23 cellular contexts compared by ENCODE assay signal in the genomic region with DNA sequence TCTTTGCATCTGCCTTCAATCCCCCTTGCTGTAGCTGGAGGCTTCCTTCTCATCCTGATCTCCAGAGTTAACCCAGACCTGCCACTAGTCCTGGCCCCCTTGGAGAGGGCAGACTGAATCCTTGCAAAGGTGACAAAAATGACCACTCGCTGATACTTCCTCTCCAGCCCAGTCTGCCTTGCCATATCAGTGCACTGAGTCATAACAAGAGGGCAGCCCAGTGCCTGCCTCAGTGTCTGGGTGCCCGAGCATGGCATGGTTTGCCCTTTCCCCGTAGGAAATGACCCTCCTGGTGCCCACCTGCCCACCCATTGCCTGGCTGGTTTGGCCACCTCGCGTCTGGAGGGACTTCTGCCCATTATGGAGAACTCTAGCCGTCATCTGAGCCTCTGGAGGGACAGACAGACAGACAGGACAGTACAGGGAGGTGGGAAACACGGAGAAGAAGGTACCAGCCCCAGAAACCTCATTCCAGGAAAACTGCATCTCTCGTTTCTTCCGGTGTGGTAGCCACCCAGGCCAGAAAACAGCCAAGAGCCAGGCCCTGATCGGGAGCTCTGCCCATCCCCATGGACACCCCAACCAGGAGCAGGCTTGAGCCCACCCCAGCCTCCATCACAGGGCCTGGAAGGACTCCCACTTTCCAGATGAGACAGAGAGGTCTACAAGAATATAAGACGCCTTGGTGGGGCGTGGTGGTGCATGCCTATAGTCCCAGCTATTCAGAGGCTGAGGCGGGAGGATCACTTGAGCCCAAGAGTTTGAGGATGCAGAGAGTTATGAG.
A peak's percentile ranks its signal among the peaks of the same experiment; 100 is the strongest.
DNase-seq lines count a peak whose midpoint lies in the region; ATAC-seq, FAIRE-seq and TF ChIP-seq lines count a peak whose summit lies in the region.
"Had no signal": no experiment of that assay in that cellular context is flagged by ENCODE, and none has a peak within 500 bp of the region (broad histone marks: within the 10 kb centered on the region; RNA-seq: fewer than 3 reads in every experiment).

No MANE protein-coding gene starts in this region.

- DNase-seq in GF-D8 (lab: John Stamatoyannopoulos, UW), result peak; percentile 0
- peak; percentile 14 for DNase-seq in RCC 7860 (ENCODE audit: low spot score)
- no peak for DNase-seq in H1 (ENCODE audit: low read depth in 1 of 2, low spot score in 2 of 2)
- DNase-seq in neuronal stem cell (ENCODE audit: low spot score), result no peak
- DNase-seq in transverse colon, result no peak
- no peak for DNase-seq in G401 (ENCODE audit: low spot score)
- DNase-seq: 8988T; ACHN; AML-193; BE2C; CD4-positive, alpha-beta T cell; CD8-positive, alpha-beta memory T cell; DMS 273 treated with DMSO at 0.1 percent for 48 hours; DMS79; EL; HFFc6 had no signal

- TF ChIP-seq POLR2A in H1 (IDR thresholded peaks at IDR 0.05; ENCODE audit: control extremely low read depth in 1 of 2, low read depth in 2 of 2, low read length in 2 of 2) (no peak), transverse colon (IDR thresholded peaks at IDR 0.05) (no peak)

- no peak for ATAC-seq in GM18511 (IDR thresholded peaks at IDR 0.05; ENCODE audit: unreplicated experiment)

- H3K9ac ChIP-seq in H1 (replicated peaks in 1 of 4; ENCODE audit: extremely low read depth in 1 of 4, low read depth in 3 of 4, low read length in 3 of 4), result no peak overlapping the region
- H3K9ac ChIP-seq in neuronal stem cell (ENCODE audit: low read depth, low read length, poor library complexity), result no peak overlapping the region
- H3K9ac ChIP-seq: BLaER1 treated with 17β-estradiol and CSF1 and Interleukin-3, amounts not matched to agents 10 nM and 100 nM had no signal

- H3K23ac ChIP-seq in H1 (ENCODE audit: insufficient read length) (no peak overlapping the region), neuronal stem cell (ENCODE audit: low read depth, low read length, poor library complexity) (peak overlapping the region; percentile 11)

- TF ChIP-seq CTCF in H1 (IDR thresholded peaks at IDR 0.05; ENCODE audit: control extremely low read depth in 1 of 3, insufficient read depth in 1 of 3, low read depth in 1 of 3, low read length in 3 of 3) (no peak), transverse colon (IDR thresholded peaks at IDR 0.05) (no peak)

- H3K79me2 ChIP-seq in H1 (ENCODE audit: control insufficient read depth in 1 of 2, insufficient read depth in 2 of 2, low read length in 2 of 2), result no peaks in the 10 kb centered on the region

- intact Hi-C loops in transverse colon (cut with DNase I; ENCODE audit: low total_unique reads), result no loop called here

- H2BK5ac ChIP-seq in H1 (ENCODE audit: low read depth, low read length), result no peak overlapping the region
- H2BK5ac ChIP-seq in neuronal stem cell (ENCODE audit: low read length), result no peak overlapping the region

- H2BK20ac ChIP-seq in H1 (ENCODE audit: low read length), result no peak overlapping the region

- H3K23me2 ChIP-seq in H1 (ENCODE audit: low read depth, low read length), result no peaks in the 10 kb centered on the region; the same call in 1 of the 2 replicates

- TF ChIP-seq EP300 in H1 (IDR thresholded peaks at IDR 0.05; ENCODE audit: borderline replicate concordance in 1 of 2, low read depth in 2 of 2, low read length in 2 of 2), result no peak
- TF ChIP-seq EP300 in transverse colon (IDR thresholded peaks at IDR 0.05; ENCODE audit: low read depth), result no peak

- H2AFZ ChIP-seq in H1 (ENCODE audit: low read length), result 0 out of 2 replicates have a peak overlapping the region, but pooled peaks have one; percentile 44
- H2AFZ ChIP-seq in neuronal stem cell (ENCODE audit: low read length), result no peak overlapping the region
- H2AFZ ChIP-seq: GM23338 had no signal

- no peak overlapping the region for H4K8ac ChIP-seq in H1 (ENCODE audit: extremely low read depth, insufficient read depth, low read length)
- H4K8ac ChIP-seq in neuronal stem cell (ENCODE audit: low read depth, low read length), result no peak overlapping the region

- no peak overlapping the region for H2BK12ac ChIP-seq in H1 (ENCODE audit: low read depth, low read length)
- no peak overlapping the region for H2BK12ac ChIP-seq in neuronal stem cell (ENCODE audit: low read length)

- POLR2A ChIA-PET in H1 (lab: Charles Lee; ENCODE audit: partially characterized antibody), result interaction anchor here (0.8 to 2.1 kb wide), 2 partner anchors 12 to 153 kb away, joined by 3 to 6 read pairs; no protein-coding TSS in a partner anchor

- H3K4ac ChIP-seq in H1 (replicated peaks; ENCODE audit: insufficient read length, low read depth, low read length) (no peak overlapping the region), neuronal stem cell (ENCODE audit: low read length) (no peak overlapping the region)

- peaks cover 0 to 1% of the 10 kb centered on the region in 2 experiments for H4K20me1 ChIP-seq in H1 (replicated peaks in 1 of 2; ENCODE audit: control insufficient read depth in 1 of 2, insufficient read depth in 2 of 2, low read length in 2 of 2)

- H3K36me3 ChIP-seq in H1 (ENCODE audit: control insufficient read depth in 2 of 4, insufficient read depth in 4 of 4, low read length in 3 of 4) (no peaks in the 10 kb centered on the region), neuronal stem cell (replicated peaks in 1 of 2; ENCODE audit: control insufficient read depth in 2 of 2, insufficient read depth in 2 of 2, low read length in 2 of 2) (no peaks in the 10 kb centered on the region), transverse colon (no peaks in the 10 kb centered on the region)
- H3K36me3 ChIP-seq: BE2C; BLaER1 treated with 17β-estradiol and CSF1 and Interleukin-3, amounts not matched to agents 10 nM and 100 nM; HAP-1 had no signal

- no peak overlapping the region for H4K5ac ChIP-seq in H1 (ENCODE audit: insufficient read length, low read depth, low read length)

- no peak overlapping the region for H2BK120ac ChIP-seq in H1 (replicated peaks; ENCODE audit: low read depth, low read length)
- H2BK120ac ChIP-seq in neuronal stem cell (ENCODE audit: low read depth, low read length), result no peak overlapping the region

- H3K9me3 ChIP-seq in H1 (ENCODE audit: insufficient read depth in 2 of 2, low read depth in 1 of 2, low read length in 1 of 2) (no peaks in the 10 kb centered on the region), neuronal stem cell (replicated peaks in 1 of 2; ENCODE audit: control insufficient read depth in 2 of 2, insufficient read depth in 1 of 2, low read depth in 1 of 2, low read length in 2 of 2) (no peaks in the 10 kb centered on the region), transverse colon (no peaks in the 10 kb centered on the region)
- H3K9me3 ChIP-seq: A549; BE2C; BLaER1 treated with 17β-estradiol and CSF1 and Interleukin-3, amounts not matched to agents 10 nM and 100 nM; HAP-1 had no signal

- no peak overlapping the region for H3K56ac ChIP-seq in H1 (replicated peaks; ENCODE audit: insufficient read length, low read depth, low read length)

- 86% methylated on average over 13 of the region's 13 CpGs; no CpG with 5 or more reads in 1 of the 2 experiments for WGBS in H1 (ENCODE audit: extremely low coverage in 1 of 2, insufficient coverage in 1 of 2, insufficient read length in 1 of 2, insufficient replicate concordance in 2 of 2, low coverage in 1 of 2, low lambda C conversion rate in 2 of 2, missing lambda C conversion rate in 1 of 2), 2 experiments
- WGBS in neuronal stem cell (ENCODE audit: extremely low coverage in 2 of 2, insufficient read length in 2 of 2, insufficient replicate concordance in 1 of 2), 2 donors, result no CpG with 5 or more reads among the region's 13 CpGs
- WGBS in transverse colon (ENCODE audit: low coverage in 1 of 2), 2 donors, result 88% methylated on average over 13 of the region's 13 CpGs; no CpG with 5 or more reads in 1 of the 2 donors

- H3K27ac ChIP-seq in H1 (ENCODE audit: low read depth, low read length), result no peak overlapping the region
- H3K27ac ChIP-seq in neuronal stem cell (replicated peaks; ENCODE audit: low read length), result no peak overlapping the region
- no peak overlapping the region for H3K27ac ChIP-seq in transverse colon
- H3K27ac ChIP-seq: A549; BLaER1 treated with 17β-estradiol and CSF1 and Interleukin-3, amounts not matched to agents 10 nM and 100 nM had no signal

- no peak overlapping the region for H4K91ac ChIP-seq in H1 (replicated peaks; ENCODE audit: insufficient read length, low read length)
- H4K91ac ChIP-seq in neuronal stem cell (ENCODE audit: low read depth, low read length, poor library complexity), result peak overlapping the region; percentile 5

- FAIRE-seq in RCC 7860 (lab: Jason Lieb, UNC) (no peak), H1 (lab: Jason Lieb, UNC) (no peak)
- FAIRE-seq: A549, D721Med, H54 had no signal

- H2BK15ac ChIP-seq in H1 (ENCODE audit: low read length) (no peak overlapping the region), neuronal stem cell (ENCODE audit: low read length) (no peak overlapping the region)

- H3K27me3 ChIP-seq in H1 (replicated peaks in 1 of 4; ENCODE audit: control insufficient read depth in 3 of 4, extremely low read depth in 1 of 4, insufficient read depth in 3 of 4, low read length in 3 of 4), result no peaks in the 10 kb centered on the region
- H3K27me3 ChIP-seq in neuronal stem cell (ENCODE audit: control insufficient read depth in 3 of 3, insufficient read depth in 3 of 3, low read depth in 1 of 3, low read length in 3 of 3), result peaks cover 0 to 5% (median 0%) of the 10 kb centered on the region in 3 experiments
- H3K27me3 ChIP-seq in transverse colon, result peaks cover 5% of the 10 kb centered on the region
- H3K27me3 ChIP-seq: BE2C; BLaER1 treated with 17β-estradiol and CSF1 and Interleukin-3, amounts not matched to agents 10 nM and 100 nM had no signal

- H3K14ac ChIP-seq in H1 (ENCODE audit: insufficient read length), result no peak overlapping the region
- no peak overlapping the region for H3K14ac ChIP-seq in neuronal stem cell (ENCODE audit: low read length)

- no peaks in the 10 kb centered on the region for H3K79me1 ChIP-seq in H1 (ENCODE audit: low read depth, low read length)
- H3K79me1 ChIP-seq in neuronal stem cell (ENCODE audit: low read depth, low read length), result peaks cover 1% of the 10 kb centered on the region

- H3K4me3 ChIP-seq in H1 (ENCODE audit: extremely low read depth in 1 of 4, insufficient read depth in 2 of 4, low read depth in 3 of 4, low read length in 4 of 4), result no peak overlapping the region
- H3K4me3 ChIP-seq in neuronal stem cell (ENCODE audit: low read length in 2 of 2), result peak overlapping the region in 1 of 2 donors; percentile 6
- no peak overlapping the region for H3K4me3 ChIP-seq in transverse colon
- H3K4me3 ChIP-seq: A549; BLaER1 treated with 17β-estradiol and CSF1 and Interleukin-3, amounts not matched to agents 10 nM and 100 nM; GM23338; HAP-1 had no signal

- H2AK5ac ChIP-seq in H1 (ENCODE audit: low read depth, low read length) (no peak overlapping the region), neuronal stem cell (ENCODE audit: low read depth, low read length) (no peak overlapping the region)

- H3K4me2 ChIP-seq in H1 (ENCODE audit: insufficient read depth in 1 of 2, low read depth in 2 of 2, low read length in 2 of 2) (no peak overlapping the region), neuronal stem cell (ENCODE audit: insufficient read depth, low read length, poor library complexity, severe bottlenecking) (no peak overlapping the region)
- H3K4me2 ChIP-seq: A549; BLaER1 treated with 17β-estradiol and CSF1 and Interleukin-3, amounts not matched to agents 10 nM and 100 nM; GM23338 had no signal

- in situ Hi-C loops in transverse colon (cut with MboI; ENCODE audit: low pct_ligation_motif_present in 1 of 4, low pct_unique_long_range_greater_than_20kb in 1 of 4, low sequenced_read_pairs in 3 of 4), result no loop called here
- in situ Hi-C loops in G401 (cut with HindIII; ENCODE audit: low sequenced_read_pairs), result no loop called here

- TF ChIP-seq RAD21 in H1 (IDR thresholded peaks at IDR 0.05 in 1 of 2, conservative IDR thresholded peaks at IDR 0.05 in 1 of 2; ENCODE audit: low read depth in 2 of 2, low read length in 2 of 2), result no peak

- no peak overlapping the region for H3K18ac ChIP-seq in H1 (ENCODE audit: extremely low read depth, low read length)
- no peak overlapping the region for H3K18ac ChIP-seq in neuronal stem cell (ENCODE audit: low read length)

- H3K4me1 ChIP-seq in H1 (replicated peaks in 1 of 4; ENCODE audit: control insufficient read depth in 3 of 4, insufficient read depth in 4 of 4, low read length in 3 of 4) (peaks cover 0 to 4% (median 1%) of the 10 kb centered on the region in 4 experiments; a peak in 2 of 7 replicates), neuronal stem cell (ENCODE audit: control insufficient read depth in 2 of 2, insufficient read depth in 1 of 2, low read depth in 1 of 2, low read length in 2 of 2) (no peaks in the 10 kb centered on the region), transverse colon (no peaks in the 10 kb centered on the region)
- H3K4me1 ChIP-seq: BE2C, HAP-1 had no signal

- CTCF ChIA-PET in H1 (lab: Charles Lee; ENCODE audit: partially characterized antibody), result interaction anchor here (1.1 to 2.0 kb wide), 3 partner anchors 9 to 61 kb away, joined by 3 to 8 read pairs (median 7); no protein-coding TSS in a partner anchor

Comparison
In these comparisons a context has a peak if more than half of its experiments do, and no peak if none do; other contexts are left out.
1. DNase-seq: peak in GF-D8 (single experiment) and RCC 7860 (single experiment); none in H1 (0 of 2), neuronal stem cell (single experiment), transverse colon (single experiment) and G401 (single experiment).